ENCODE assay signal across 1 cellular context in genomic region chr9:125549465-125550215, GRCh38.
TF ChIP-seq lines count a peak whose summit lies in the region.

No MANE protein-coding gene starts in this region.

TF ChIP-seq in liver, 16 proteins besides CTCF, POLR2A, EP300 and RAD21 (continued from another document):
- TF ChIP-seq REST (IDR thresholded peaks at IDR 0.05) = no peak
TF ChIP-seq in liver: peak in this region for 3.
